ENCODE assay signal across 8 cellular contexts in the genomic region with DNA sequence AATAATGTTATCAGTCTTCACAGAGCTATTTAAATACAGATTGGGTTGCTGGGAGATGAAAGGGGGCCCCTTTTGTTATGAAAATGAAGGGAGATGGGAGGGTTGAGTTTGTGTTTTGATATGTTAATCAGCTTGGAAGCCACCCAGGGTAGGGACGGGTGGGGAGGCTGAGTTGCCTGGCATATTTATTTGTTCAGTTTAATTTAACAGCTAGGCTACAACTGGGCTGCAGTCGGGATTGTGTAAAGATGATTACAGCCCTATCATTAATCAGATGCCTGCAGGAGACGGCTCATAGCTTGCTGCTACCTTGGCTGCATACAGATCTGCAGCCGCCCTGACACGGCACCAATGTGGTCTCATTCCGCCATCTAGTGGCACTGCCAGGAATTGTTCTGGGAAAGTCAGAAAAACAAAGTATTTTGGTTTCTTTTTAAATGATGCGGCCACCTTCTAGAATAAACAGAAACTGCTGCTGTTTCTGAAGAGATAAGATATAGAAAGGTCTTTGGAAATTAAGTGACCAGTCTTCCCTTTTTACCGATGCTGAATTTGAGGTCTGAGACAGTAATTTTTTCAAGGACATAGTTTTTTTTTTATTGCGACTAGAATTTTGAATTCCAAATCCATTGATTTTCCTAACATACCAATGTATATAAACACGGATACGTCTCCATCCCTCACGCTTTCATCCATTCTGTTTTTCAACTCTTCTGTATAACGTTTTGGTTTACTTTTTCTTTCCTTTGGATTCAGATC.
DNase-seq lines count a peak whose midpoint lies in the region; ATAC-seq and TF ChIP-seq lines count a peak whose summit lies in the region.

No MANE protein-coding gene starts in this region.

- intact Hi-C loops in CD4-positive, alpha-beta memory T cell (cut with micrococcal nuclease): loop anchor here (5.0 kb wide), 1 partner anchor 229 kb away; no protein-coding TSS in a partner anchor
- intact Hi-C loops in activated naive CD4-positive, alpha-beta T cell treated with anti-CD3 and anti-CD28 coated beads for 36 hours (cut with micrococcal nuclease): loop anchor here (1.0 kb wide), 2 partner anchors 26 to 231 kb away; no protein-coding TSS in a partner anchor

- H3K4me2 ChIP-seq in osteoblast (ENCODE audit: insufficient read depth, low read length): peak overlapping the region; percentile 83

- TF ChIP-seq CTCF in osteoblast (IDR thresholded peaks at IDR 0.05; ENCODE audit: extremely low read depth, low read depth, low read length) (peak; percentile 93), thoracic aorta (IDR thresholded peaks at IDR 0.05) (peak; percentile 86)

- peaks cover 4% of the 10 kb centered on the region for H3K4me1 ChIP-seq in CD4-positive, alpha-beta memory T cell (ENCODE audit: insufficient read depth, low read length)
- no peaks in the 10 kb centered on the region for H3K4me1 ChIP-seq in osteoblast (ENCODE audit: insufficient read depth, low read length)
- no peaks in the 10 kb centered on the region for H3K4me1 ChIP-seq in thoracic aorta (ENCODE audit: control insufficient read depth in 1 of 2, low read depth in 2 of 2)

- H3K79me2 ChIP-seq in osteoblast (ENCODE audit: insufficient read depth, low read length): no peaks in the 10 kb centered on the region

- no peaks in the 10 kb centered on the region for H3K9me3 ChIP-seq in CD4-positive, alpha-beta memory T cell (ENCODE audit: control insufficient read depth in 1 of 2, low read length in 2 of 2)
- H3K9me3 ChIP-seq in osteoblast (ENCODE audit: low read depth, low read length) (no peaks in the 10 kb centered on the region), thoracic aorta (no peaks in the 10 kb centered on the region)

- peak overlapping the region in 4 of 8 donors; percentile 7 to 63 (median 33) for H3K4me3 Mint-ChIP-seq in CD4-positive, alpha-beta memory T cell
- H3K4me3 Mint-ChIP-seq in activated naive CD4-positive, alpha-beta T cell treated with anti-CD3 and anti-CD28 coated beads for 36 hours: no peak overlapping the region

- no peaks in the 10 kb centered on the region for H3K36me3 Mint-ChIP-seq in CD4-positive, alpha-beta memory T cell
- H3K36me3 Mint-ChIP-seq in activated naive CD4-positive, alpha-beta T cell treated with anti-CD3 and anti-CD28 coated beads for 36 hours (ENCODE audit: low read depth): no peaks in the 10 kb centered on the region

- H3K36me3 ChIP-seq in CD4-positive, alpha-beta memory T cell (ENCODE audit: insufficient read depth, low read length): no peaks in the 10 kb centered on the region
- H3K36me3 ChIP-seq in osteoblast (ENCODE audit: insufficient read depth, low read length) (no peaks in the 10 kb centered on the region), thoracic aorta (no peaks in the 10 kb centered on the region)

- POLR2A ChIA-PET in CD4-positive, alpha-beta memory T cell (lab: Charles Lee; ENCODE audit: partially characterized antibody): no interaction called here

- DNase-seq in CD4-positive, alpha-beta memory T cell: peak; percentile 49 to 55 (median 54)
- DNase-seq in RPMI7951 (ENCODE audit: low read depth) (peak; percentile 48), glomerular endothelial cell (ENCODE audit: extremely low read depth, low read depth, low spot score) (peak; percentile 27), osteoblast (ENCODE audit: insufficient read length, low spot score, missing footprints) (no peak), thoracic aorta (ENCODE audit: low spot score) (peak; percentile 12)
- DNase-seq in activated naive CD4-positive, alpha-beta T cell treated with anti-CD3 and anti-CD28 coated beads for 36 hours: peak; percentile 81

- peaks cover 15 to 43% of the 10 kb centered on the region in 2 donors for H3K27me3 Mint-ChIP-seq in CD4-positive, alpha-beta memory T cell
- peaks cover 44% of the 10 kb centered on the region for H3K27me3 Mint-ChIP-seq in activated naive CD4-positive, alpha-beta T cell treated with anti-CD3 and anti-CD28 coated beads for 36 hours (ENCODE audit: low read depth)

- H3K27ac ChIP-seq in CD4-positive, alpha-beta memory T cell (ENCODE audit: low read depth, low read length): no peak overlapping the region
- no peak overlapping the region for H3K27ac ChIP-seq in osteoblast (ENCODE audit: low read depth, low read length)
- H3K27ac ChIP-seq in thoracic aorta: no peak overlapping the region

- CTCF ChIA-PET in CD4-positive, alpha-beta memory T cell (lab: Charles Lee; ENCODE audit: partially characterized antibody): interaction anchor here (0.8 to 2.8 kb wide), 19 partner anchors 9 to 610 kb away, joined by 3 to 11 read pairs (median 4); no protein-coding TSS in a partner anchor
- CTCF ChIA-PET in activated naive CD4-positive, alpha-beta T cell treated with anti-CD3 and anti-CD28 coated beads for 36 hours (lab: Charles Lee): interaction anchor here (0.6 to 1.4 kb wide), 10 partner anchors 20 to 1290 kb away, joined by 3 to 7 read pairs (median 3); no protein-coding TSS in a partner anchor

- peaks cover 0 to 12% (median 3%) of the 10 kb centered on the region in 4 donors for H3K4me1 Mint-ChIP-seq in CD4-positive, alpha-beta memory T cell
- H3K4me1 Mint-ChIP-seq in activated naive CD4-positive, alpha-beta T cell treated with anti-CD3 and anti-CD28 coated beads for 36 hours (ENCODE audit: low read depth): peaks cover 4% of the 10 kb centered on the region

- ATAC-seq in HG02642 (IDR thresholded peaks at IDR 0.05; ENCODE audit: poor library complexity, unreplicated experiment) (peak; percentile 46), thoracic aorta (ENCODE audit: insufficient number of reproducible peaks, low FRiP score, low read depth) (no peak), GM18909 (IDR thresholded peaks at IDR 0.05; ENCODE audit: poor library complexity, unreplicated experiment) (no peak)

- H3K27ac Mint-ChIP-seq in CD4-positive, alpha-beta memory T cell: peak overlapping the region in 1 of 7 donors; percentile 37
- H3K27ac Mint-ChIP-seq in activated naive CD4-positive, alpha-beta T cell treated with anti-CD3 and anti-CD28 coated beads for 36 hours: no peak overlapping the region

- H2AFZ ChIP-seq in osteoblast (ENCODE audit: low read length): peak overlapping the region; percentile 76

- peaks cover 0 to 5% (median 0%) of the 10 kb centered on the region in 8 donors for H3K9me3 Mint-ChIP-seq in CD4-positive, alpha-beta memory T cell
- H3K9me3 Mint-ChIP-seq in activated naive CD4-positive, alpha-beta T cell treated with anti-CD3 and anti-CD28 coated beads for 36 hours: peaks cover 7% of the 10 kb centered on the region

- H4K20me1 ChIP-seq in osteoblast (ENCODE audit: insufficient read depth, low read length): no peaks in the 10 kb centered on the region

- no peak overlapping the region for H3K4me3 ChIP-seq in CD4-positive, alpha-beta memory T cell (ENCODE audit: low read length in 2 of 2)
- H3K4me3 ChIP-seq in osteoblast (ENCODE audit: insufficient read depth, low read length) (peak overlapping the region; percentile 64), thoracic aorta (peak overlapping the region; percentile 54)

- H3K27me3 ChIP-seq in CD4-positive, alpha-beta memory T cell (ENCODE audit: insufficient read depth, low read length): no peaks in the 10 kb centered on the region
- H3K27me3 ChIP-seq in osteoblast (ENCODE audit: insufficient read depth, low read length) (no peaks in the 10 kb centered on the region), thoracic aorta (replicated peaks; ENCODE audit: insufficient read depth) (peaks cover 5% of the 10 kb centered on the region)

Comparison
In these comparisons a context has a peak if more than half of its experiments do, and no peak if none do; other contexts are left out.
1. H3K4me3 ChIP-seq: peak in osteoblast (single experiment) and thoracic aorta (single experiment); none in CD4-positive, alpha-beta memory T cell (0 of 2).